In the genomic region with DNA sequence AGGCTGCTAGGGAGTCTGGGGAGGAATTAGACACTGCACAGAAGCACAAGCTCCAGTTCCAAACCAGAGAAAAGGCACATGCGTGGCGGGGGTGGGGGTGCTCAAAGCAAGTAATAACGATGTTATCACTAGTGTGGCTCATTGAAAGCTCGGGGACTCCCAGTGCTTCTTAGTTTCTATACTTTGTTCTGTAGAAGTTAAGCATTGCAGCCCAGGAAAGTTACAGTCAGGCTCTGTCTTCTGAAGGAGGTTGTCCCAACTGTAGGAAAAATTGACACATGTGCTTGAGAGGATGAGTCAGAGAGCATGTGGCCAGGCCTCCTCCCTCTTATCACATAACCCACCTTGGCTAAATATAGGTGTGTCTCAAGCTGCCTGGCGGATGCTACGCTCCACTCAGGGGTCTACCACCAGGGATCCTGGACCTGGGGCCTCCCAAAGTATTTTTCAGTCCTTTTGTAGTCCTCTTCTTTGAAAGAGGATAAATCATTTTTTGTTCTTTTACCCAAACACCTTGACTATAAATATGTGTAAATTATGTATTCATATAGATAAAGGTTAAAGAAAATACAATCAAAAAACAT, we compare ENCODE assay signal across 8 cellular contexts. TPM values are rescaled to one million over a fixed set of nuclear protein-coding genes. Genes with fewer than 3 reads are reported as not detected.
A peak's percentile ranks its signal among the peaks of the same experiment; 100 is the strongest.
DNase-seq lines count a peak whose midpoint lies in the region; ATAC-seq lines count a peak whose summit lies in the region.

No MANE protein-coding gene starts in this region.

- intact Hi-C loops in left cardiac atrium (cut with DNase I) = no loop called here
- intact Hi-C loops in posterior vena cava (cut with DNase I) = no loop called here

- H3K79me2 ChIP-seq in ACC112 (ENCODE audit: control insufficient read depth, insufficient read depth, low read length, unreplicated experiment) = peaks cover 3% of the 10 kb centered on the region

- H3K36me3 ChIP-seq in ACC112 (ENCODE audit: insufficient read depth, low read length) = no peaks in the 10 kb centered on the region

- peak overlapping the region; percentile 75 for H3K4me3 ChIP-seq in ACC112 (ENCODE audit: low read depth, low read length)

- peak overlapping the region; percentile 70 for H3K27ac ChIP-seq in ACC112 (ENCODE audit: low read depth, low read length)

- H2AFZ ChIP-seq in ACC112 (ENCODE audit: low read length, unreplicated experiment) = peak overlapping the region; percentile 95

- ATAC-seq in left cardiac atrium = peak in 1 of 2 donors; percentile 78
- ATAC-seq in HG03045 (IDR thresholded peaks at IDR 0.05; ENCODE audit: unreplicated experiment) = no peak

- no peaks in the 10 kb centered on the region for H3K27me3 ChIP-seq in ACC112 (ENCODE audit: insufficient read depth, low read length)

- H3K4me1 ChIP-seq in ACC112 (ENCODE audit: control insufficient read depth, insufficient read depth, low read length, unreplicated experiment) = peaks cover 51% of the 10 kb centered on the region

- DNase-seq in HuH-7 (ENCODE audit: low spot score) (peak; percentile 26), left cardiac atrium (peak; percentile 25), posterior vena cava (ENCODE audit: low spot score) (no peak), DMS79 treated with DMSO at 0.1 percent for 48 hours (lab: John Stamatoyannopoulos, UW) (no peak)
- peak; percentile 14 to 35 (median 29) for DNase-seq in activated CD8-positive, alpha-beta memory T cell treated with anti-CD3 and anti-CD28 coated beads for 48 hours (ENCODE audit: low read depth in 2 of 3, low spot score in 2 of 3)
- peak; percentile 48 to 68 (median 64) for DNase-seq in stimulated activated CD4-positive, alpha-beta T cell treated with anti-CD3 and anti-CD28 coated beads, TNF-alpha, amount 100 ng/mL, for 48 hours (ENCODE audit: low read depth in 3 of 3)

RNA-seq across cellular contexts. Expression of gene GALNT5, which starts 3.8 kb away (rescaled TPM):
- total RNA-seq in left cardiac atrium (under 1 TPM; 0.39 to 0.59 TPM), posterior vena cava (under 1 TPM; 0.19 TPM)

Comparison
In these comparisons a context has a peak if more than half of its experiments do, and no peak if none do; other contexts are left out.
1. DNase-seq: peak in HuH-7 (single experiment), activated CD8-positive, alpha-beta memory T cell treated with anti-CD3 and anti-CD28 coated beads for 48 hours (3 of 3), left cardiac atrium (single experiment) and stimulated activated CD4-positive, alpha-beta T cell treated with anti-CD3 and anti-CD28 coated beads, TNF-alpha, amount 100 ng/mL, for 48 hours (3 of 3); none in posterior vena cava (single experiment) and DMS79 treated with DMSO at 0.1 percent for 48 hours (single experiment).